ENCODE assay signal across 8 cellular contexts in the genomic region with DNA sequence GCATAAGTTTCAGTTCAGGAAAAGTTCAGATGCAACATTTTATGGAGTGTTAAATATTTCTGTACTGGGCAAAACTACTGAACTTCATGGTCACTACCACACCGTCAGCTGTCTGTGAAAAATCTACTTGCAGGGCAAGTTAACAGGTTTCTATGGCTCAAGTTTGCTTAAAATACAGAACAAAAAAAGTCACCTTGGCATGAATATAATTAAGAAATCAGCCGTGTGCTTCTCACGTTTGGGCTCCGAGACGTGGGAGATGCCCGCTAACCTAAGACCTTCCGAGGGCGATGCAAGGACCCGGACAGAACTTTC. TPM values are rescaled to one million over a fixed set of nuclear protein-coding genes. Genes with fewer than 3 reads are reported as not detected.
DNase-seq lines count a peak whose midpoint lies in the region; ATAC-seq, FAIRE-seq and TF ChIP-seq lines count a peak whose summit lies in the region.

No MANE protein-coding gene starts in this region.

- H4K20me1 ChIP-seq in SU-DHL-6 (ENCODE audit: low read depth, low read length), result no peaks in the 10 kb centered on the region; the same call in 1 of the 2 replicates

- peak overlapping the region; percentile 59 for H3K4me3 ChIP-seq in SU-DHL-6 (ENCODE audit: insufficient read depth, low read length, poor library complexity, severe bottlenecking)
- H3K4me3 ChIP-seq in gastroesophageal sphincter, result peak overlapping the region; percentile 63 to 82
- peak overlapping the region; percentile 92 to 100 for H3K4me3 ChIP-seq in small intestine (ENCODE audit: low read depth in 1 of 2, low read length in 2 of 2)

- H3K9me3 Mint-ChIP-seq in activated T-cell treated with anti-CD3 and anti-CD28 coated beads, Interleukin-2, amount 50 U/mL, for 4 hours, result no peaks in the 10 kb centered on the region

- peaks cover 53% of the 10 kb centered on the region for H3K4me1 Mint-ChIP-seq in activated T-cell treated with anti-CD3 and anti-CD28 coated beads, Interleukin-2, amount 50 U/mL, for 4 hours (ENCODE audit: low read depth)

- H3K36me3 ChIP-seq in SU-DHL-6 (ENCODE audit: low read length) (no peaks in the 10 kb centered on the region), gastroesophageal sphincter (no peaks in the 10 kb centered on the region), small intestine (ENCODE audit: control insufficient read depth in 2 of 2, insufficient read depth in 2 of 2, low read length in 2 of 2) (no peaks in the 10 kb centered on the region)

- peak overlapping the region; percentile 56 for H3K9ac ChIP-seq in SU-DHL-6 (ENCODE audit: low read length)

- no peaks in the 10 kb centered on the region for H3K27me3 Mint-ChIP-seq in activated T-cell treated with anti-CD3 and anti-CD28 coated beads, Interleukin-2, amount 50 U/mL, for 4 hours (ENCODE audit: low read depth)

- intact Hi-C loops in left colon (cut with DNase I, micrococcal nuclease), result no loop called here

- no peaks in the 10 kb centered on the region for H3K9me2 ChIP-seq in SU-DHL-6 (replicated peaks; ENCODE audit: insufficient read depth, low read length)

- peaks cover 17% of the 10 kb centered on the region; the same call in 1 of the 2 replicates for H3F3A ChIP-seq in SU-DHL-6 (ENCODE audit: insufficient read depth)

- H3K9me3 ChIP-seq in SU-DHL-6 (ENCODE audit: insufficient read depth, low read length) (no peaks in the 10 kb centered on the region), gastroesophageal sphincter (no peaks in the 10 kb centered on the region), small intestine (ENCODE audit: control insufficient read depth, low read depth) (no peaks in the 10 kb centered on the region)

- no peak for TF ChIP-seq EP300 in gastroesophageal sphincter (IDR thresholded peaks at IDR 0.05)

- H3K27me3 ChIP-seq in SU-DHL-6 (ENCODE audit: low read length), result no peaks in the 10 kb centered on the region
- H3K27me3 ChIP-seq in gastroesophageal sphincter, result no peaks in the 10 kb centered on the region
- no peaks in the 10 kb centered on the region for H3K27me3 ChIP-seq in small intestine (ENCODE audit: control insufficient read depth in 2 of 2, insufficient read depth in 2 of 2, low read length in 2 of 2)

- peaks cover 10% of the 10 kb centered on the region; the same call in 1 of the 2 replicates for H3K79me2 ChIP-seq in SU-DHL-6 (ENCODE audit: insufficient read depth, low read length)

- H3K27ac ChIP-seq in SU-DHL-6 (ENCODE audit: low read depth, low read length) (peak overlapping the region; percentile 49), gastroesophageal sphincter (peak overlapping the region; percentile 64 to 99 (median 99)), small intestine (ENCODE audit: low read depth in 1 of 2, low read length in 1 of 2) (peak overlapping the region; percentile 93 to 96)

- H3K4me3 Mint-ChIP-seq in activated T-cell treated with anti-CD3 and anti-CD28 coated beads, Interleukin-2, amount 50 U/mL, for 4 hours, result peak overlapping the region; percentile 85

- WGBS in gastroesophageal sphincter (ENCODE audit: low coverage in 1 of 2), 2 donors, result 1 to 7% methylated on average over 3 to 8 of the region's 9 CpGs
- WGBS in small intestine, 3 donors, result 0% methylated on average over 9 of the region's 9 CpGs

- no peak for DNase-seq in activated T-cell treated with anti-CD3 and anti-CD28 coated beads, Interleukin-2, amount 50 U/mL, for 4 hours
- no peak for DNase-seq in activated T-cell treated with anti-CD3 and anti-CD28 coated beads, Interleukin-2, amount 50 U/mL, for 48 hours
- DNase-seq in small intestine, result no peak
- DNase-seq in KG1 (lab: John Stamatoyannopoulos, UW), result no peak
- no peak for DNase-seq in GM12892 (ENCODE audit: insufficient read length)
- no peak for DNase-seq in left colon

- no peak for TF ChIP-seq CTCF in SU-DHL-6 (IDR thresholded peaks at IDR 0.05; ENCODE audit: insufficient read depth, low read length, poor library complexity, severe bottlenecking)
- no peak for TF ChIP-seq CTCF in gastroesophageal sphincter (IDR thresholded peaks at IDR 0.05)

- peak overlapping the region; percentile 25 for H2AFZ ChIP-seq in SU-DHL-6 (ENCODE audit: low read depth, low read length, severe bottlenecking)

- peak overlapping the region; percentile 79 for H3K4me2 ChIP-seq in SU-DHL-6 (ENCODE audit: low read depth, low read length, poor library complexity, severe bottlenecking)

- no peak for FAIRE-seq in small intestine (lab: Jason Lieb, UNC)
- no peak for FAIRE-seq in GM12892 (lab: Jason Lieb, UNC)

- peaks cover 4% of the 10 kb centered on the region for H3K36me3 Mint-ChIP-seq in activated T-cell treated with anti-CD3 and anti-CD28 coated beads, Interleukin-2, amount 50 U/mL, for 4 hours (ENCODE audit: insufficient read depth)

- peaks cover 9 to 65% (median 17%) of the 10 kb centered on the region in 3 donors for H3K4me1 ChIP-seq in gastroesophageal sphincter
- peaks cover 12 to 13% of the 10 kb centered on the region in 2 donors for H3K4me1 ChIP-seq in small intestine (ENCODE audit: control insufficient read depth in 2 of 2, insufficient read depth in 1 of 2, low read depth in 1 of 2, low read length in 1 of 2)

- ATAC-seq in activated T-cell treated with anti-CD3 and anti-CD28 coated beads, Interleukin-2, amount 50 U/mL, for 4 hours, result no peak
- ATAC-seq in gastroesophageal sphincter, result no peak
- no peak for ATAC-seq in left colon

- TF ChIP-seq POLR2A in gastroesophageal sphincter (IDR thresholded peaks at IDR 0.05) (no peak), GM12892 (IDR thresholded peaks at IDR 0.05; ENCODE audit: low read depth, low read length) (no peak)

RNA-seq across cellular contexts. Expression of a gene that starts 0.6 kb away (rescaled TPM):
- total RNA-seq in activated T-cell treated with anti-CD3 and anti-CD28 coated beads, Interleukin-2, amount 50 U/mL, for 4 hours, result 10 to 100 TPM; 16.4 to 20.4 (median 16.7) TPM
- total RNA-seq in gastroesophageal sphincter, result 10 to 100 TPM; 29.9 to 40.4 (median 35.9) TPM
- 10 to 100 TPM in 1 of 3 donors, 1 to 10 TPM in 2; 7.3 to 17.9 (median 9.4) TPM for polyA plus RNA-seq in small intestine
- polyA plus RNA-seq in GM12892 (2012; ENCODE audit: missing spikeins), result 8.4 TPM
- total RNA-seq in left colon, result 10 to 100 TPM; 37.5 to 41.2 TPM

Comparison
In these comparisons a context has a peak if more than half of its experiments do, and no peak if none do; other contexts are left out.
1. H3K27ac ChIP-seq: peak in every context shown above with its lines; median percentile 99 in gastroesophageal sphincter; 94 in small intestine; 49 in SU-DHL-6.